Comparison of ENCODE assay signal across 1 cellular context in genomic region chr14:105496831-105497591, GRCh38.
TF ChIP-seq lines count a peak whose summit lies in the region.

No MANE protein-coding gene starts in this region.

TF ChIP-seq in HepG2, 621 proteins besides CTCF, POLR2A, EP300 and RAD21 (continued from another document and continues in another):
- no peak for TF ChIP-seq NFE2L1 (CRISPR knock-in tag; IDR thresholded peaks at IDR 0.05; ENCODE audit: borderline replicate concordance)
- peak; percentile 73; the same call in 1 of the 2 replicates for TF ChIP-seq ZNF446 (CRISPR knock-in tag; IDR thresholded peaks at IDR 0.05)
- no peak for TF ChIP-seq ARNT (IDR thresholded peaks at IDR 0.05)
- TF ChIP-seq CREBL2 (CRISPR knock-in tag; IDR thresholded peaks at IDR 0.05; ENCODE audit: borderline replicate concordance) = no peak
- TF ChIP-seq SAP130 (CRISPR knock-in tag; IDR thresholded peaks at IDR 0.05; ENCODE audit: low read depth) = no peak
- no peak for TF ChIP-seq ATF7 (IDR thresholded peaks at IDR 0.05)
- TF ChIP-seq ATF7 (CRISPR knock-in tag; IDR thresholded peaks at IDR 0.05) = no peak
- TF ChIP-seq POLR2AphosphoS5 (IDR thresholded peaks at IDR 0.05; ENCODE audit: low read depth, low read length) = no peak
- TF ChIP-seq ZNF605 (CRISPR knock-in tag; IDR thresholded peaks at IDR 0.05) = 0 out of 2 replicates have a peak, but pooled peaks have one; percentile 37
- TF ChIP-seq KDM5A (IDR thresholded peaks at IDR 0.05; ENCODE audit: borderline replicate concordance, low read length) = no peak
- TF ChIP-seq ATAD3A (CRISPR knock-in tag; IDR thresholded peaks at IDR 0.05) = no peak
- TF ChIP-seq SPEN (CRISPR knock-in tag; IDR thresholded peaks at IDR 0.05; ENCODE audit: low read depth) = 0 out of 2 replicates have a peak, but pooled peaks have one; percentile 10
- no peak for TF ChIP-seq ZNF83 (CRISPR knock-in tag; IDR thresholded peaks at IDR 0.05; ENCODE audit: borderline replicate concordance)
- TF ChIP-seq RORA (CRISPR knock-in tag; IDR thresholded peaks at IDR 0.05) = no peak
- TF ChIP-seq NR3C1 (CRISPR knock-in tag; IDR thresholded peaks at IDR 0.05) = no peak
- no peak for TF ChIP-seq SP140L (CRISPR knock-in tag; IDR thresholded peaks at IDR 0.05; ENCODE audit: borderline replicate concordance)
- TF ChIP-seq ZNF687 (CRISPR knock-in tag; IDR thresholded peaks at IDR 0.05) = peak; percentile 71
- TF ChIP-seq CENPBD1 (CRISPR knock-in tag; IDR thresholded peaks at IDR 0.05; ENCODE audit: borderline replicate concordance, low read depth) = no peak
- TF ChIP-seq GABPB1 (CRISPR knock-in tag; IDR thresholded peaks at IDR 0.05) = 0 out of 2 replicates have a peak, but pooled peaks have one; percentile 10
- 0 out of 2 replicates have a peak, but pooled peaks have one; percentile 40 for TF ChIP-seq HOXD1 (CRISPR knock-in tag; IDR thresholded peaks at IDR 0.05)
- no peak for TF ChIP-seq ZNF292 (CRISPR knock-in tag; IDR thresholded peaks at IDR 0.05; ENCODE audit: borderline replicate concordance, low read depth)
- no peak for TF ChIP-seq ZBTB7A (CRISPR knock-in tag; IDR thresholded peaks at IDR 0.05)
- no peak for TF ChIP-seq ZBTB37 (CRISPR knock-in tag; IDR thresholded peaks at IDR 0.05)
- peak; percentile 87 for TF ChIP-seq HIC2 (CRISPR knock-in tag; IDR thresholded peaks at IDR 0.05; ENCODE audit: low read depth)
- TF ChIP-seq SMAD9 (CRISPR knock-in tag; IDR thresholded peaks at IDR 0.05) = no peak
- TF ChIP-seq KLF6 (CRISPR knock-in tag; IDR thresholded peaks at IDR 0.05) = no peak
- TF ChIP-seq ZNF331 (CRISPR knock-in tag; IDR thresholded peaks at IDR 0.05) = no peak
- peak; percentile 61 for TF ChIP-seq RBFOX2 (IDR thresholded peaks at IDR 0.05; ENCODE audit: low read depth, low read length)
- TF ChIP-seq ZFP91 (CRISPR knock-in tag; IDR thresholded peaks at IDR 0.05; ENCODE audit: borderline replicate concordance) = peak; percentile 47; the same call in 1 of the 2 replicates
- TF ChIP-seq ZNF577 (CRISPR knock-in tag; IDR thresholded peaks at IDR 0.05; ENCODE audit: borderline replicate concordance, low read depth) = no peak
- 0 out of 2 replicates have a peak, but pooled peaks have one; percentile 13 for TF ChIP-seq ELF3 (CRISPR knock-in tag; IDR thresholded peaks at IDR 0.05)
- TF ChIP-seq ZNF629 (CRISPR knock-in tag; conservative IDR thresholded peaks at IDR 0.05) = no peak
- no peak for TF ChIP-seq ISL2 (CRISPR knock-in tag; IDR thresholded peaks at IDR 0.05)
- TF ChIP-seq ZFP36L2 (CRISPR knock-in tag; IDR thresholded peaks at IDR 0.05) = no peak
- TF ChIP-seq ZFX (CRISPR knock-in tag; IDR thresholded peaks at IDR 0.05; ENCODE audit: low read depth) = peak; percentile 14; the same call in 1 of the 2 replicates
- 0 out of 2 replicates have a peak, but pooled peaks have one; percentile 22 for TF ChIP-seq ZHX2 (IDR thresholded peaks at IDR 0.05; ENCODE audit: low read depth)
- no peak for TF ChIP-seq ZHX2 (CRISPR knock-in tag; IDR thresholded peaks at IDR 0.05; ENCODE audit: borderline replicate concordance)
- no peak for TF ChIP-seq ZNF530 (CRISPR knock-in tag; IDR thresholded peaks at IDR 0.05; ENCODE audit: low read depth)
- TF ChIP-seq ZNF501 (CRISPR knock-in tag; IDR thresholded peaks at IDR 0.05) = 0 out of 2 replicates have a peak, but pooled peaks have one; percentile 11
- no peak for TF ChIP-seq ZNF12 (CRISPR knock-in tag; IDR thresholded peaks at IDR 0.05)
- no peak for TF ChIP-seq ZNF615 (CRISPR knock-in tag; IDR thresholded peaks at IDR 0.05; ENCODE audit: borderline replicate concordance)
- TF ChIP-seq ZFP36L1 (CRISPR knock-in tag; IDR thresholded peaks at IDR 0.05) = 0 out of 2 replicates have a peak, but pooled peaks have one; percentile 24
- TF ChIP-seq ZBTB4 (CRISPR knock-in tag; IDR thresholded peaks at IDR 0.05; ENCODE audit: borderline replicate concordance) = peak; percentile 15; the same call in 1 of the 2 replicates
- no peak for TF ChIP-seq RCOR2 (CRISPR knock-in tag; IDR thresholded peaks at IDR 0.05)
- TF ChIP-seq ZNF3 (CRISPR knock-in tag; IDR thresholded peaks at IDR 0.05) = no peak
- TF ChIP-seq NR2F6 (IDR thresholded peaks at IDR 0.05) = no peak
- TF ChIP-seq NR2F6 (CRISPR knock-in tag; IDR thresholded peaks at IDR 0.05) = peak; percentile 65
